ENCODE assay signal across 1 cellular context in the genomic region with DNA sequence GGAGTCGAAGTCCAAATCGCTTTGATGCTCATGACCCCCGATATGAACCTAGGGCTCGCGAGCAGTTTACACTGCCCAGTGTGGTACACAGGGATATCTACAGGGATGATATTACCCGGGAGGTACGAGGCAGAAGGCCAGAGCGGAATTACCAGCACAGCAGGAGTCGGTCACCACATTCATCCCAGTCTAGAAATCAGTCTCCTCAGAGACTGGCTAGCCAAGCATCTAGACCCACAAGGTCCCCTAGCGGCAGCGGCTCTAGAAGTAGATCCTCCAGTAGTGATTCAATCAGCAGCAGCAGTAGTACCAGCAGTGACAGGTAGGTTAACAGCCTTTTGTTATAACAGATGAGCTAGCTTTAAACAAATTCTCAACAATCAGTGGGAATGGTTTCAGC.
TF ChIP-seq lines count a peak whose summit lies in the region.

No MANE protein-coding gene starts in this region.

TF ChIP-seq in HEK293, 187 proteins besides CTCF, POLR2A, EP300 and RAD21 (continued from another document and continues in another):
- TF ChIP-seq, protein P1, sequence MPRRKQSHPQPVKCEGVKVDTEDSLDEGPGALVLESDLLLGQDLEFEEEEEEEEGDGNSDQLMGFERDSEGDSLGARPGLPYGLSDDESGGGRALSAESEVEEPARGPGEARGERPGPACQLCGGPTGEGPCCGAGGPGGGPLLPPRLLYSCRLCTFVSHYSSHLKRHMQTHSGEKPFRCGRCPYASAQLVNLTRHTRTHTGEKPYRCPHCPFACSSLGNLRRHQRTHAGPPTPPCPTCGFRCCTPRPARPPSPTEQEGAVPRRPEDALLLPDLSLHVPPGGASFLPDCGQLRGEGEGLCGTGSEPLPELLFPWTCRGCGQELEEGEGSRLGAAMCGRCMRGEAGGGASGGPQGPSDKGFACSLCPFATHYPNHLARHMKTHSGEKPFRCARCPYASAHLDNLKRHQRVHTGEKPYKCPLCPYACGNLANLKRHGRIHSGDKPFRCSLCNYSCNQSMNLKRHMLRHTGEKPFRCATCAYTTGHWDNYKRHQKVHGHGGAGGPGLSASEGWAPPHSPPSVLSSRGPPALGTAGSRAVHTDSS (tag by site-specific recombination; IDR thresholded peaks at IDR 0.05) = no peak
- TF ChIP-seq, protein P2, sequence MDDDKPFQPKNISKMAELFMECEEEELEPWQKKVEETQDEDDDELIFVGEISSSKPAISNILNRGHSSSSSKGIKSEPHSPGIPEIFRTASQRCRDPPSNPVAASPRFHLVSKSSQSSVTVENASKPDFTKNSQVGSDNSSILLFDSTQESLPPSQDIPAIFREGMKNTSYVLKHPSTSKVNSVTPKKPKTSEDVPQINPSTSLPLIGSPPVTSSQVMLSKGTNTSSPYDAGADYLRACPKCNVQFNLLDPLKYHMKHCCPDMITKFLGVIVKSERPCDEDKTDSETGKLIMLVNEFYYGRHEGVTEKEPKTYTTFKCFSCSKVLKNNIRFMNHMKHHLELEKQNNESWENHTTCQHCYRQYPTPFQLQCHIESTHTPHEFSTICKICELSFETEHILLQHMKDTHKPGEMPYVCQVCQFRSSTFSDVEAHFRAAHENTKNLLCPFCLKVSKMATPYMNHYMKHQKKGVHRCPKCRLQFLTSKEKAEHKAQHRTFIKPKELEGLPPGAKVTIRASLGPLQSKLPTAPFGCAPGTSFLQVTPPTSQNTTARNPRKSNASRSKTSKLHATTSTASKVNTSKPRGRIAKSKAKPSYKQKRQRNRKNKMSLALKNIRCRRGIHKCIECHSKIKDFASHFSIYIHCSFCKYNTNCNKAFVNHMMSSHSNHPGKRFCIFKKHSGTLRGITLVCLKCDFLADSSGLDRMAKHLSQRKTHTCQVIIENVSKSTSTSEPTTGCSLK (tag by site-specific recombination; IDR thresholded peaks at IDR 0.05) = no peak
- no peak for TF ChIP-seq ZNF214 (tag by site-specific recombination; IDR thresholded peaks at IDR 0.05; ENCODE audit: borderline replicate concordance)
- TF ChIP-seq MEIS1 (CRISPR knock-in tag; IDR thresholded peaks at IDR 0.05; ENCODE audit: borderline replicate concordance) = no peak
- TF ChIP-seq, protein P3, sequence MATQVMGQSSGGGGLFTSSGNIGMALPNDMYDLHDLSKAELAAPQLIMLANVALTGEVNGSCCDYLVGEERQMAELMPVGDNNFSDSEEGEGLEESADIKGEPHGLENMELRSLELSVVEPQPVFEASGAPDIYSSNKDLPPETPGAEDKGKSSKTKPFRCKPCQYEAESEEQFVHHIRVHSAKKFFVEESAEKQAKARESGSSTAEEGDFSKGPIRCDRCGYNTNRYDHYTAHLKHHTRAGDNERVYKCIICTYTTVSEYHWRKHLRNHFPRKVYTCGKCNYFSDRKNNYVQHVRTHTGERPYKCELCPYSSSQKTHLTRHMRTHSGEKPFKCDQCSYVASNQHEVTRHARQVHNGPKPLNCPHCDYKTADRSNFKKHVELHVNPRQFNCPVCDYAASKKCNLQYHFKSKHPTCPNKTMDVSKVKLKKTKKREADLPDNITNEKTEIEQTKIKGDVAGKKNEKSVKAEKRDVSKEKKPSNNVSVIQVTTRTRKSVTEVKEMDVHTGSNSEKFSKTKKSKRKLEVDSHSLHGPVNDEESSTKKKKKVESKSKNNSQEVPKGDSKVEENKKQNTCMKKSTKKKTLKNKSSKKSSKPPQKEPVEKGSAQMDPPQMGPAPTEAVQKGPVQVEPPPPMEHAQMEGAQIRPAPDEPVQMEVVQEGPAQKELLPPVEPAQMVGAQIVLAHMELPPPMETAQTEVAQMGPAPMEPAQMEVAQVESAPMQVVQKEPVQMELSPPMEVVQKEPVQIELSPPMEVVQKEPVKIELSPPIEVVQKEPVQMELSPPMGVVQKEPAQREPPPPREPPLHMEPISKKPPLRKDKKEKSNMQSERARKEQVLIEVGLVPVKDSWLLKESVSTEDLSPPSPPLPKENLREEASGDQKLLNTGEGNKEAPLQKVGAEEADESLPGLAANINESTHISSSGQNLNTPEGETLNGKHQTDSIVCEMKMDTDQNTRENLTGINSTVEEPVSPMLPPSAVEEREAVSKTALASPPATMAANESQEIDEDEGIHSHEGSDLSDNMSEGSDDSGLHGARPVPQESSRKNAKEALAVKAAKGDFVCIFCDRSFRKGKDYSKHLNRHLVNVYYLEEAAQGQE (tag by site-specific recombination; IDR thresholded peaks at IDR 0.05) = no peak
- no peak for TF ChIP-seq ZNF132 (tag by site-specific recombination; IDR thresholded peaks at IDR 0.05; ENCODE audit: borderline replicate concordance)
- TF ChIP-seq, protein P4, sequence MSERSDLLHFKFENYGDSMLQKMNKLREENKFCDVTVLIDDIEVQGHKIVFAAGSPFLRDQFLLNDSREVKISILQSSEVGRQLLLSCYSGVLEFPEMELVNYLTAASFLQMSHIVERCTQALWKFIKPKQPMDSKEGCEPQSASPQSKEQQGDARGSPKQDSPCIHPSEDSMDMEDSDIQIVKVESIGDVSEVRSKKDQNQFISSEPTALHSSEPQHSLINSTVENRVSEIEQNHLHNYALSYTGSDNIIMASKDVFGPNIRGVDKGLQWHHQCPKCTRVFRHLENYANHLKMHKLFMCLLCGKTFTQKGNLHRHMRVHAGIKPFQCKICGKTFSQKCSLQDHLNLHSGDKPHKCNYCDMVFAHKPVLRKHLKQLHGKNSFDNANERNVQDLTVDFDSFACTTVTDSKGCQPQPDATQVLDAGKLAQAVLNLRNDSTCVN (tag by site-specific recombination; optimal IDR thresholded peaks at IDR 0.05) = no peak
- TF ChIP-seq ZNF658 (tag by site-specific recombination; IDR thresholded peaks at IDR 0.05) = no peak
- TF ChIP-seq, protein P5, sequence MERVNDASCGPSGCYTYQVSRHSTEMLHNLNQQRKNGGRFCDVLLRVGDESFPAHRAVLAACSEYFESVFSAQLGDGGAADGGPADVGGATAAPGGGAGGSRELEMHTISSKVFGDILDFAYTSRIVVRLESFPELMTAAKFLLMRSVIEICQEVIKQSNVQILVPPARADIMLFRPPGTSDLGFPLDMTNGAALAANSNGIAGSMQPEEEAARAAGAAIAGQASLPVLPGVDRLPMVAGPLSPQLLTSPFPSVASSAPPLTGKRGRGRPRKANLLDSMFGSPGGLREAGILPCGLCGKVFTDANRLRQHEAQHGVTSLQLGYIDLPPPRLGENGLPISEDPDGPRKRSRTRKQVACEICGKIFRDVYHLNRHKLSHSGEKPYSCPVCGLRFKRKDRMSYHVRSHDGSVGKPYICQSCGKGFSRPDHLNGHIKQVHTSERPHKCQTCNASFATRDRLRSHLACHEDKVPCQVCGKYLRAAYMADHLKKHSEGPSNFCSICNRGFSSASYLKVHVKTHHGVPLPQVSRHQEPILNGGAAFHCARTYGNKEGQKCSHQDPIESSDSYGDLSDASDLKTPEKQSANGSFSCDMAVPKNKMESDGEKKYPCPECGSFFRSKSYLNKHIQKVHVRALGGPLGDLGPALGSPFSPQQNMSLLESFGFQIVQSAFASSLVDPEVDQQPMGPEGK (tag by site-specific recombination; IDR thresholded peaks at IDR 0.05) = peak; percentile 29; the same call in 1 of the 2 replicates
- TF ChIP-seq, protein P6, sequence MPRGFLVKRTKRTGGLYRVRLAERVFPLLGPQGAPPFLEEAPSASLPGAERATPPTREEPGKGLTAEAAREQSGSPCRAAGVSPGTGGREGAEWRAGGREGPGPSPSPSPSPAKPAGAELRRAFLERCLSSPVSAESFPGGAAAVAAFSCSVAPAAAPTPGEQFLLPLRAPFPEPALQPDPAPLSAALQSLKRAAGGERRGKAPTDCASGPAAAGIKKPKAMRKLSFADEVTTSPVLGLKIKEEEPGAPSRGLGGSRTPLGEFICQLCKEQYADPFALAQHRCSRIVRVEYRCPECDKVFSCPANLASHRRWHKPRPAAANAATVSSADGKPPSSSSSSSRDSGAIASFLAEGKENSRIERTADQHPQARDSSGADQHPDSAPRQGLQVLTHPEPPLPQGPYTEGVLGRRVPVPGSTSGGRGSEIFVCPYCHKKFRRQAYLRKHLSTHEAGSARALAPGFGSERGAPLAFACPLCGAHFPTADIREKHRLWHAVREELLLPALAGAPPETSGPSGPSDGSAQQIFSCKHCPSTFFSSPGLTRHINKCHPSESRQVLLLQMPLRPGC (tag by site-specific recombination; IDR thresholded peaks at IDR 0.05) = peak; percentile 11; the same call in 1 of the 2 replicates
- TF ChIP-seq, protein P7, sequence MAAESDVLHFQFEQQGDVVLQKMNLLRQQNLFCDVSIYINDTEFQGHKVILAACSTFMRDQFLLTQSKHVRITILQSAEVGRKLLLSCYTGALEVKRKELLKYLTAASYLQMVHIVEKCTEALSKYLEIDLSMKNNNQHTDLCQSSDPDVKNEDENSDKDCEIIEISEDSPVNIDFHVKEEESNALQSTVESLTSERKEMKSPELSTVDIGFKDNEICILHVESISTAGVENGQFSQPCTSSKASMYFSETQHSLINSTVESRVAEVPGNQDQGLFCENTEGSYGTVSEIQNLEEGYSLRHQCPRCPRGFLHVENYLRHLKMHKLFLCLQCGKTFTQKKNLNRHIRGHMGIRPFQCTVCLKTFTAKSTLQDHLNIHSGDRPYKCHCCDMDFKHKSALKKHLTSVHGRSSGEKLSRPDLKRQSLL (tag by site-specific recombination; IDR thresholded peaks at IDR 0.05) = peak; percentile 92
- TF ChIP-seq, protein P8, sequence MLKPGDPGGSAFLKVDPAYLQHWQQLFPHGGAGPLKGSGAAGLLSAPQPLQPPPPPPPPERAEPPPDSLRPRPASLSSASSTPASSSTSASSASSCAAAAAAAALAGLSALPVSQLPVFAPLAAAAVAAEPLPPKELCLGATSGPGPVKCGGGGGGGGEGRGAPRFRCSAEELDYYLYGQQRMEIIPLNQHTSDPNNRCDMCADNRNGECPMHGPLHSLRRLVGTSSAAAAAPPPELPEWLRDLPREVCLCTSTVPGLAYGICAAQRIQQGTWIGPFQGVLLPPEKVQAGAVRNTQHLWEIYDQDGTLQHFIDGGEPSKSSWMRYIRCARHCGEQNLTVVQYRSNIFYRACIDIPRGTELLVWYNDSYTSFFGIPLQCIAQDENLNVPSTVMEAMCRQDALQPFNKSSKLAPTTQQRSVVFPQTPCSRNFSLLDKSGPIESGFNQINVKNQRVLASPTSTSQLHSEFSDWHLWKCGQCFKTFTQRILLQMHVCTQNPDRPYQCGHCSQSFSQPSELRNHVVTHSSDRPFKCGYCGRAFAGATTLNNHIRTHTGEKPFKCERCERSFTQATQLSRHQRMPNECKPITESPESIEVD (tag by site-specific recombination; IDR thresholded peaks at IDR 0.05) = no peak
- no peak for TF ChIP-seq REPIN1 (tag by site-specific recombination; IDR thresholded peaks at IDR 0.05; ENCODE audit: low read depth)
- TF ChIP-seq, protein P9, sequence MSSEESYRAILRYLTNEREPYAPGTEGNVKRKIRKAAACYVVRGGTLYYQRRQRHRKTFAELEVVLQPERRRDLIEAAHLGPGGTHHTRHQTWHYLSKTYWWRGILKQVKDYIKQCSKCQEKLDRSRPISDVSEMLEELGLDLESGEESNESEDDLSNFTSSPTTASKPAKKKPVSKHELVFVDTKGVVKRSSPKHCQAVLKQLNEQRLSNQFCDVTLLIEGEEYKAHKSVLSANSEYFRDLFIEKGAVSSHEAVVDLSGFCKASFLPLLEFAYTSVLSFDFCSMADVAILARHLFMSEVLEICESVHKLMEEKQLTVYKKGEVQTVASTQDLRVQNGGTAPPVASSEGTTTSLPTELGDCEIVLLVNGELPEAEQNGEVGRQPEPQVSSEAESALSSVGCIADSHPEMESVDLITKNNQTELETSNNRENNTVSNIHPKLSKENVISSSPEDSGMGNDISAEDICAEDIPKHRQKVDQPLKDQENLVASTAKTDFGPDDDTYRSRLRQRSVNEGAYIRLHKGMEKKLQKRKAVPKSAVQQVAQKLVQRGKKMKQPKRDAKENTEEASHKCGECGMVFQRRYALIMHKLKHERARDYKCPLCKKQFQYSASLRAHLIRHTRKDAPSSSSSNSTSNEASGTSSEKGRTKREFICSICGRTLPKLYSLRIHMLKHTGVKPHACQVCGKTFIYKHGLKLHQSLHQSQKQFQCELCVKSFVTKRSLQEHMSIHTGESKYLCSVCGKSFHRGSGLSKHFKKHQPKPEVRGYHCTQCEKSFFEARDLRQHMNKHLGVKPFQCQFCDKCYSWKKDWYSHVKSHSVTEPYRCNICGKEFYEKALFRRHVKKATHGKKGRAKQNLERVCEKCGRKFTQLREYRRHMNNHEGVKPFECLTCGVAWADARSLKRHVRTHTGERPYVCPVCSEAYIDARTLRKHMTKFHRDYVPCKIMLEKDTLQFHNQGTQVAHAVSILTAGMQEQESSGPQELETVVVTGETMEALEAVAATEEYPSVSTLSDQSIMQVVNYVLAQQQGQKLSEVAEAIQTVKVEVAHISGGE (tag by site-specific recombination; conservative IDR thresholded peaks at IDR 0.05; ENCODE audit: low read depth) = no peak
- TF ChIP-seq, protein P10, sequence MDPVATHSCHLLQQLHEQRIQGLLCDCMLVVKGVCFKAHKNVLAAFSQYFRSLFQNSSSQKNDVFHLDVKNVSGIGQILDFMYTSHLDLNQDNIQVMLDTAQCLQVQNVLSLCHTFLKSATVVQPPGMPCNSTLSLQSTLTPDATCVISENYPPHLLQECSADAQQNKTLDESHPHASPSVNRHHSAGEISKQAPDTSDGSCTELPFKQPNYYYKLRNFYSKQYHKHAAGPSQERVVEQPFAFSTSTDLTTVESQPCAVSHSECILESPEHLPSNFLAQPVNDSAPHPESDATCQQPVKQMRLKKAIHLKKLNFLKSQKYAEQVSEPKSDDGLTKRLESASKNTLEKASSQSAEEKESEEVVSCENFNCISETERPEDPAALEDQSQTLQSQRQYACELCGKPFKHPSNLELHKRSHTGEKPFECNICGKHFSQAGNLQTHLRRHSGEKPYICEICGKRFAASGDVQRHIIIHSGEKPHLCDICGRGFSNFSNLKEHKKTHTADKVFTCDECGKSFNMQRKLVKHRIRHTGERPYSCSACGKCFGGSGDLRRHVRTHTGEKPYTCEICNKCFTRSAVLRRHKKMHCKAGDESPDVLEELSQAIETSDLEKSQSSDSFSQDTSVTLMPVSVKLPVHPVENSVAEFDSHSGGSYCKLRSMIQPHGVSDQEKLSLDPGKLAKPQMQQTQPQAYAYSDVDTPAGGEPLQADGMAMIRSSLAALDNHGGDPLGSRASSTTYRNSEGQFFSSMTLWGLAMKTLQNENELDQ (tag by site-specific recombination; IDR thresholded peaks at IDR 0.05; ENCODE audit: low read depth) = no peak
- no peak; the same call in 1 of the 2 replicates for TF ChIP-seq ZSCAN30 (tag by site-specific recombination; IDR thresholded peaks at IDR 0.05)
- TF ChIP-seq, protein P11, sequence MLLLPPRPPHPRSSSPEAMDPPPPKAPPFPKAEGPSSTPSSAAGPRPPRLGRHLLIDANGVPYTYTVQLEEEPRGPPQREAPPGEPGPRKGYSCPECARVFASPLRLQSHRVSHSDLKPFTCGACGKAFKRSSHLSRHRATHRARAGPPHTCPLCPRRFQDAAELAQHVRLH (tag by site-specific recombination; IDR thresholded peaks at IDR 0.05) = peak; percentile 43; the same call in 1 of the 2 replicates
- TF ChIP-seq EGR2 (tag by site-specific recombination; IDR thresholded peaks at IDR 0.05; ENCODE audit: low read depth) = no peak
- no peak for TF ChIP-seq ZBTB7A (tag by site-specific recombination; IDR thresholded peaks at IDR 0.05; ENCODE audit: low read depth)
- peak; percentile 79; the same call in 1 of the 2 replicates for TF ChIP-seq ZBTB48 (tag by site-specific recombination; IDR thresholded peaks at IDR 0.05)
- peak; percentile 42; the same call in 1 of the 2 replicates for TF ChIP-seq KLF8 (tag by site-specific recombination; IDR thresholded peaks at IDR 0.05)
- no peak for TF ChIP-seq HOXA7 (CRISPR knock-in tag; IDR thresholded peaks at IDR 0.05; ENCODE audit: borderline replicate concordance)
- peak; percentile 55; the same call in 1 of the 2 replicates for TF ChIP-seq ZNF366 (tag by site-specific recombination; conservative IDR thresholded peaks at IDR 0.05)
- TF ChIP-seq, protein P12, sequence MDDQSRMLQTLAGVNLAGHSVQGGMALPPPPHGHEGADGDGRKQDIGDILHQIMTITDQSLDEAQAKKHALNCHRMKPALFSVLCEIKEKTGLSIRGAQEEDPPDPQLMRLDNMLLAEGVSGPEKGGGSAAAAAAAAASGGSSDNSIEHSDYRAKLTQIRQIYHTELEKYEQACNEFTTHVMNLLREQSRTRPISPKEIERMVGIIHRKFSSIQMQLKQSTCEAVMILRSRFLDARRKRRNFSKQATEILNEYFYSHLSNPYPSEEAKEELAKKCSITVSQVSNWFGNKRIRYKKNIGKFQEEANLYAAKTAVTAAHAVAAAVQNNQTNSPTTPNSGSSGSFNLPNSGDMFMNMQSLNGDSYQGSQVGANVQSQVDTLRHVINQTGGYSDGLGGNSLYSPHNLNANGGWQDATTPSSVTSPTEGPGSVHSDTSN (CRISPR knock-in tag; IDR thresholded peaks at IDR 0.05) = no peak
